ENCODE assay signal across 19 cellular contexts in genomic region chr11:104727768-104728167, GRCh38.
DNase-seq lines count a peak whose midpoint lies in the region; ATAC-seq, FAIRE-seq and TF ChIP-seq lines count a peak whose summit lies in the region.
"Had no signal": no experiment of that assay in that cellular context is flagged by ENCODE, and none has a peak within 500 bp of the region (broad histone marks: within the 10 kb centered on the region; RNA-seq: fewer than 3 reads in every experiment).

No MANE protein-coding gene starts in this region.

- no peaks in the 10 kb centered on the region for H3K27me3 Mint-ChIP-seq in T-helper 17 cell
- H3K27me3 Mint-ChIP-seq: B cell; CD4-positive, alpha-beta memory T cell had no signal

- H3K23ac ChIP-seq in IMR-90 (ENCODE audit: low read depth, low read length) = no peak overlapping the region

- H3K4me3 ChIP-seq in DND-41 (ENCODE audit: low read depth in 1 of 2, low read length in 2 of 2) = no peak overlapping the region
- no peak overlapping the region for H3K4me3 ChIP-seq in IMR-90 (ENCODE audit: insufficient read depth, low read depth, low read length)
- no peak overlapping the region for H3K4me3 ChIP-seq in endothelial cell of umbilical vein (replicated peaks in 1 of 3; ENCODE audit: insufficient read depth in 1 of 3, low read depth in 1 of 3, low read length in 3 of 3)
- H3K4me3 ChIP-seq: HAP-1 had no signal

- H3K36me3 ChIP-seq in DND-41 (ENCODE audit: insufficient read depth, low read length) = no peaks in the 10 kb centered on the region
- H3K36me3 ChIP-seq in IMR-90 (ENCODE audit: control insufficient read depth, insufficient read depth, low read length) = no peaks in the 10 kb centered on the region
- no peaks in the 10 kb centered on the region for H3K36me3 ChIP-seq in endothelial cell of umbilical vein (ENCODE audit: control insufficient read depth in 2 of 2, extremely low read depth in 1 of 2, insufficient read depth in 2 of 2, low read length in 2 of 2)
- H3K36me3 ChIP-seq: HAP-1 had no signal

- POLR2A ChIA-PET in IMR-90 (lab: Charles Lee; ENCODE audit: unreplicated experiment) = no interaction called here
- POLR2A ChIA-PET in endothelial cell of umbilical vein (lab: Charles Lee) = no interaction called here
- POLR2A ChIA-PET in HEK293T (lab: Yijun Ruan, JAX) = no interaction called here

- H3K4me3 Mint-ChIP-seq in T-helper 17 cell = no peak overlapping the region
- H3K4me3 Mint-ChIP-seq: B cell; CD4-positive, alpha-beta memory T cell; HFFc6 had no signal

- no peak overlapping the region for H2BK20ac ChIP-seq in IMR-90 (ENCODE audit: low read depth, low read length)

- H2BK15ac ChIP-seq in IMR-90 (ENCODE audit: low read depth, low read length) = no peak overlapping the region

- no peaks in the 10 kb centered on the region for H3K27me3 ChIP-seq in DND-41 (ENCODE audit: insufficient read depth, low read length, poor library complexity)
- no peaks in the 10 kb centered on the region for H3K27me3 ChIP-seq in IMR-90 (ENCODE audit: control insufficient read depth, insufficient read depth, low read length)
- no peaks in the 10 kb centered on the region for H3K27me3 ChIP-seq in endothelial cell of umbilical vein (ENCODE audit: control insufficient read depth in 2 of 2, insufficient read depth in 2 of 2, low read length in 2 of 2)

- H3K27ac ChIP-seq in DND-41 (ENCODE audit: low read length) (0 out of 2 replicates have a peak overlapping the region, but pooled peaks have one; percentile 3), IMR-90 (ENCODE audit: insufficient read depth, low read length) (no peak overlapping the region), endothelial cell of umbilical vein (ENCODE audit: insufficient read depth, low read depth, low read length) (no peak overlapping the region)

- H3K9ac ChIP-seq in DND-41 (ENCODE audit: low read depth, low read length) = no peak overlapping the region
- no peak overlapping the region for H3K9ac ChIP-seq in IMR-90 (ENCODE audit: low read depth, low read length)
- no peak overlapping the region for H3K9ac ChIP-seq in endothelial cell of umbilical vein (replicated peaks; ENCODE audit: extremely low read depth, insufficient read depth, low read length)

- H2AFZ ChIP-seq in DND-41 (ENCODE audit: low read depth, low read length) (peak overlapping the region; percentile 51), IMR-90 (replicated peaks; ENCODE audit: low read length, poor library complexity) (no peak overlapping the region), endothelial cell of umbilical vein (ENCODE audit: low read depth, low read length) (peak overlapping the region; percentile 45)

- H3K9me3 ChIP-seq in DND-41 (ENCODE audit: insufficient read depth, low read length, severe bottlenecking) (peaks cover 10% of the 10 kb centered on the region), IMR-90 (ENCODE audit: control insufficient read depth, insufficient read depth, low read length) (0 out of 2 replicates have a peak, but pooled peaks cover 2% of the 10 kb centered on the region), T-helper 17 cell (ENCODE audit: control insufficient read depth, low read length, poor library complexity, severe bottlenecking) (peaks cover 2% of the 10 kb centered on the region), endothelial cell of umbilical vein (replicated peaks; ENCODE audit: control insufficient read depth, insufficient read depth, low read length) (no peaks in the 10 kb centered on the region)
- H3K9me3 ChIP-seq: HAP-1 had no signal

- no peak overlapping the region for H2BK5ac ChIP-seq in IMR-90 (ENCODE audit: low read depth, low read length, poor library complexity, severe bottlenecking)

- no CpG with 5 or more reads among the region's 2 CpGs for WGBS in IMR-90 (ENCODE audit: extremely low coverage in 2 of 2, insufficient read length in 1 of 2), 2 experiments

- no peak overlapping the region for H4K8ac ChIP-seq in IMR-90 (ENCODE audit: low read depth in 2 of 2, low read length in 2 of 2)

- H3K79me2 ChIP-seq in DND-41 (ENCODE audit: insufficient read depth, low read length) (no peaks in the 10 kb centered on the region), endothelial cell of umbilical vein (ENCODE audit: control insufficient read depth, insufficient read depth, low read length) (no peaks in the 10 kb centered on the region)

- H3K9me1 ChIP-seq in IMR-90 (ENCODE audit: insufficient read depth, low read length) = no peaks in the 10 kb centered on the region
- H3K9me1 ChIP-seq in endothelial cell of umbilical vein (replicated peaks; ENCODE audit: control insufficient read depth, extremely low read depth, insufficient read depth, low read length) = no peaks in the 10 kb centered on the region

- BruUV-seq in IMR-90 (replicated peaks; lab: Mats Ljungman, UMichigan) = no TSS peak
- BruUV-seq in endothelial cell of umbilical vein (replicated peaks; lab: Mats Ljungman, UMichigan) = no TSS peak

- TF ChIP-seq CTCF in DND-41 (IDR thresholded peaks at IDR 0.05; ENCODE audit: borderline replicate concordance, extremely low read depth, low read length, poor library complexity, severe bottlenecking) = no peak
- no peak for TF ChIP-seq CTCF in IMR-90 (conservative IDR thresholded peaks at IDR 0.05; ENCODE audit: low read depth, low read length)
- TF ChIP-seq CTCF in endothelial cell of umbilical vein (IDR thresholded peaks at IDR 0.05; ENCODE audit: extremely low read depth in 1 of 2, insufficient read depth in 1 of 2, low read depth in 1 of 2, low read length in 2 of 2) = no peak

- ATAC-seq in DND-41 (ENCODE audit: insufficient read depth, low read depth) (peak; percentile 67; the same call in 1 of the 3 replicates), IMR-90 (ENCODE audit: low read depth) (no peak), T-helper 17 cell (no peak), GM21528 (IDR thresholded peaks at IDR 0.05; ENCODE audit: low FRiP score, unreplicated experiment) (no peak)

- intact Hi-C loops in IMR-90 (cut with micrococcal nuclease) = no loop called here
- intact Hi-C loops in endothelial cell of umbilical vein (cut with micrococcal nuclease) = no loop called here

- no peak overlapping the region for H3K18ac ChIP-seq in IMR-90 (ENCODE audit: low read depth, low read length)

- no peak overlapping the region for H2AK5ac ChIP-seq in IMR-90 (ENCODE audit: low read depth, low read length)

- no peak for FAIRE-seq in endothelial cell of umbilical vein (lab: Jason Lieb, UNC)
- FAIRE-seq: G401.6, GM12891 had no signal

- no peak for TF ChIP-seq RAD21 in IMR-90 (IDR thresholded peaks at IDR 0.05; ENCODE audit: low read length)

- peak overlapping the region; percentile 2 for H3K27ac Mint-ChIP-seq in T-helper 17 cell
- H3K27ac Mint-ChIP-seq: B cell, HFFc6 had no signal

- no peak overlapping the region for H3K14ac ChIP-seq in IMR-90 (replicated peaks; ENCODE audit: low read depth, low read length)

- in situ Hi-C loops in IMR-90 (cut with MboI; ENCODE audit: low sequenced_read_pairs) = no loop called here

- TF ChIP-seq POLR2A in IMR-90 (IDR thresholded peaks at IDR 0.05; ENCODE audit: low read depth, low read length) = no peak
- TF ChIP-seq POLR2A in endothelial cell of umbilical vein (IDR thresholded peaks at IDR 0.05; ENCODE audit: low read depth, low read length) = no peak

- no peak overlapping the region for H3K4ac ChIP-seq in IMR-90 (ENCODE audit: low read depth, low read length)

- no peaks in the 10 kb centered on the region for H4K20me1 ChIP-seq in DND-41 (ENCODE audit: insufficient read depth, low read length)
- H4K20me1 ChIP-seq in IMR-90 (ENCODE audit: insufficient read depth, low read length) = no peaks in the 10 kb centered on the region
- no peaks in the 10 kb centered on the region for H4K20me1 ChIP-seq in endothelial cell of umbilical vein (replicated peaks; ENCODE audit: control insufficient read depth, extremely low read depth, insufficient read depth, low read length)

- no peak overlapping the region for H4K91ac ChIP-seq in IMR-90 (ENCODE audit: insufficient read depth, low read depth, low read length)

- H3K79me1 ChIP-seq in IMR-90 (ENCODE audit: low read depth in 1 of 2, low read length in 2 of 2) = no peaks in the 10 kb centered on the region

- dilution Hi-C loops in IMR-90 (cut with HindIII; ENCODE audit: low sequenced_read_pairs, unreplicated experiment) (no loop called here), endothelial cell of umbilical vein (cut with MboI; ENCODE audit: extremely low pct_ligation_motif_present, low sequenced_read_pairs) (no loop called here)

- no peak overlapping the region for H3K4me2 ChIP-seq in DND-41 (ENCODE audit: insufficient read depth, low read length)
- no peak overlapping the region for H3K4me2 ChIP-seq in IMR-90 (ENCODE audit: low read depth, low read length)
- H3K4me2 ChIP-seq in endothelial cell of umbilical vein (ENCODE audit: insufficient read depth, low read length) = no peak overlapping the region

- peaks cover 8% of the 10 kb centered on the region for H3K4me1 Mint-ChIP-seq in T-helper 17 cell
- H3K4me1 Mint-ChIP-seq: B cell had no signal

- H4K5ac ChIP-seq in IMR-90 (ENCODE audit: low read depth, low read length) = no peak overlapping the region

- no peaks in the 10 kb centered on the region for H3K36me3 Mint-ChIP-seq in T-helper 17 cell (ENCODE audit: low read depth)

- H3K56ac ChIP-seq in IMR-90 (ENCODE audit: extremely low read depth, insufficient read depth, low read length) = no peak overlapping the region

- H3K4me1 ChIP-seq in DND-41 (ENCODE audit: insufficient read depth, low read length) = peaks cover 25% of the 10 kb centered on the region
- peaks cover 2% of the 10 kb centered on the region; the same call in 1 of the 2 replicates for H3K4me1 ChIP-seq in IMR-90 (ENCODE audit: control insufficient read depth, insufficient read depth, low read length)
- H3K4me1 ChIP-seq in endothelial cell of umbilical vein (ENCODE audit: control insufficient read depth, extremely low read depth, insufficient read depth, low read length) = peaks cover 8% of the 10 kb centered on the region
- H3K4me1 ChIP-seq: HAP-1 had no signal

- no peak for DNase-seq in DND-41
- no peak for DNase-seq in IMR-90
- no peak for DNase-seq in T-helper 17 cell
- no peak for DNase-seq in endothelial cell of umbilical vein (ENCODE audit: low read depth, low spot score)
- no peak for DNase-seq in NCI-H146 (lab: John Stamatoyannopoulos, UW)
- no peak for DNase-seq in HEK293T (ENCODE audit: extremely low spot score)
- DNase-seq in NCI-H2107 treated with DMSO at 0.1 percent for 48 hours (lab: John Stamatoyannopoulos, UW; ENCODE audit: unreplicated experiment) = no peak
- DNase-seq: ACHN; C1 segment of cervical spinal cord; CD4-positive, alpha-beta memory T cell; DMS79; EL; GOT3; HFFc6 had no signal

- H2AK9ac ChIP-seq in IMR-90 (replicated peaks; ENCODE audit: low read depth, low read length, poor library complexity) = no peak overlapping the region

- H2BK120ac ChIP-seq in IMR-90 (ENCODE audit: low read depth, low read length) = no peak overlapping the region

- CTCF ChIA-PET in IMR-90 (lab: Yijun Ruan, JAX) (interaction anchor here (1.0 to 1.5 kb wide), 2 partner anchors 9 to 13 kb away, joined by 4 read pairs; no protein-coding TSS in a partner anchor), endothelial cell of umbilical vein (lab: Charles Lee) (no interaction called here), HEK293T (lab: Yijun Ruan, JAX) (no interaction called here)

TF ChIP-seq in IMR-90, 13 proteins besides CTCF, POLR2A, EP300 and RAD21 (continues in another document):
- no peak for TF ChIP-seq SMC3 (IDR thresholded peaks at IDR 0.05; ENCODE audit: low read depth, low read length)

TF ChIP-seq in HEK293T, 16 proteins besides CTCF, POLR2A, EP300 and RAD21 (continues in another document):
- no peak for TF ChIP-seq FOXA1 (IDR thresholded peaks at IDR 0.05)
- TF ChIP-seq BHLHE40 (IDR thresholded peaks at IDR 0.05; ENCODE audit: borderline replicate concordance) = no peak
